8 cellular contexts compared by ENCODE assay signal in the genomic region with DNA sequence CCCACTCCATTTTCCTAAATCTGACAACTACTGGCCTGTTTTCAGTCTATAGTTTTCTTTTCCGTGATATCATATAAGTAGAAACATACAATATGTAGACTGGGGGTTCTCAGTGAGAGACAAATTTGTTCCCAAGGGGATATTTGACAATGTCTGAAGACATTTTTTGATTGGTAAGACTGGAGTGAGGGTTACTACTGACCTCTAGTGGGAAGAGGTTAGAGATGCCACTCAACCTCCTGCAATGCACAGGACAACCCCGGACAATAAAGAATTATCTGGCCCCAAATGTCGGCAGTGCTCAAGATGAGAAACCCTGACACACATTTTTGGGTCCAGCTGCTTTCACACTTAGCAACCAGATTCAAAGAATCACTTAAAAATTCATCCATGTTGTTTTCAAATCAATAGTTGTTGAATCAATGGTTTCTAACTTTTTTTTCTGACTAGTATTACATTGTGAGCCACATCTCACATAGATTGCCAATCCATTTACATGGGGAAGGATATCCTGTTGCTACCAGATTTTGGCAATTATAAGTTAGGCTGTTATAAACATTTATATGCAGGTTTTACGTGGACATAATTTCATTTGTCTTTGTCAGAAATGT.
DNase-seq lines count a peak whose midpoint lies in the region; ATAC-seq and TF ChIP-seq lines count a peak whose summit lies in the region.

No MANE protein-coding gene starts in this region.

- ATAC-seq in HG02840 (IDR thresholded peaks at IDR 0.05; ENCODE audit: low FRiP score, unreplicated experiment), result peak; percentile 79

- no peak overlapping the region for H3K4me3 Mint-ChIP-seq in endodermal cell
- H3K4me3 Mint-ChIP-seq in activated CD4-positive, alpha-beta T cell treated with anti-CD3 and anti-CD28 coated beads, Interleukin-2, amount 10 ng/mL, durations not matched to agents 24 days and 14 days, result no peak overlapping the region

- no peak overlapping the region for H3K9ac ChIP-seq in endodermal cell (ENCODE audit: extremely low read depth, low read length, poor library complexity, severe bottlenecking)

- H3K27me3 Mint-ChIP-seq in endodermal cell (ENCODE audit: insufficient read depth), result no peaks in the 10 kb centered on the region
- H3K27me3 Mint-ChIP-seq in activated CD4-positive, alpha-beta T cell treated with anti-CD3 and anti-CD28 coated beads, Interleukin-2, amount 10 ng/mL, durations not matched to agents 24 days and 14 days, result no peaks in the 10 kb centered on the region

- H3K4me3 ChIP-seq in GM12875 (ENCODE audit: low read depth, low read length) (no peak overlapping the region), endodermal cell (ENCODE audit: low read length) (no peak overlapping the region), testis (no peak overlapping the region)

- no peak overlapping the region for H3K27ac ChIP-seq in endodermal cell (ENCODE audit: low read depth, low read length)
- no peak overlapping the region for H3K27ac ChIP-seq in testis

- no peaks in the 10 kb centered on the region for H3K9me3 Mint-ChIP-seq in endodermal cell
- peaks cover 6% of the 10 kb centered on the region for H3K9me3 Mint-ChIP-seq in activated CD4-positive, alpha-beta T cell treated with anti-CD3 and anti-CD28 coated beads, Interleukin-2, amount 10 ng/mL, durations not matched to agents 24 days and 14 days

- H3K27me3 ChIP-seq in endodermal cell (ENCODE audit: control insufficient read depth, insufficient read depth, low read length, poor library complexity, severe bottlenecking), result no peaks in the 10 kb centered on the region
- H3K27me3 ChIP-seq in testis, result no peaks in the 10 kb centered on the region

- no peak for TF ChIP-seq POLR2A in testis (IDR thresholded peaks at IDR 0.05)

- 29 to 40% methylated on average over 2 to 4 of the region's 4 CpGs for whole genome bisulfite sequencing in endodermal cell (ENCODE audit: insufficient coverage in 1 of 2, insufficient read length in 1 of 2), 2 experiments
- WGBS in testis, 2 donors, result 60 to 66% methylated on average over 4 of the region's 4 CpGs

- TF ChIP-seq CTCF in GM12875 (IDR thresholded peaks at IDR 0.05; ENCODE audit: borderline replicate concordance, insufficient read depth, low read depth, low read length) (peak; percentile 60; the same call in 1 of the 2 replicates), endodermal cell (conservative IDR thresholded peaks at IDR 0.05) (peak; percentile 86), testis (IDR thresholded peaks at IDR 0.05) (peak in 1 of 3 experiments; percentile 37)

- no peaks in the 10 kb centered on the region for H3K4me1 Mint-ChIP-seq in endodermal cell
- H3K4me1 Mint-ChIP-seq in activated CD4-positive, alpha-beta T cell treated with anti-CD3 and anti-CD28 coated beads, Interleukin-2, amount 10 ng/mL, durations not matched to agents 24 days and 14 days, result no peaks in the 10 kb centered on the region

- H3K36me3 ChIP-seq in endodermal cell (ENCODE audit: control insufficient read depth, insufficient read depth, low read length) (no peaks in the 10 kb centered on the region), testis (ENCODE audit: low read depth, missing control alignments) (no peaks in the 10 kb centered on the region)

- DNase-seq in NCI-H524 treated with DMSO at 0.1 percent for 48 hours (lab: John Stamatoyannopoulos, UW) (peak; percentile 36), endodermal cell (peak; percentile 62), testis (peak; percentile 23), iPS-NIHi7 (ENCODE audit: extremely low spot score) (no peak), NCI-H774 (lab: John Stamatoyannopoulos, UW) (no peak)
- no peak for DNase-seq in activated CD4-positive, alpha-beta T cell treated with anti-CD3 and anti-CD28 coated beads, Interleukin-2, amount 10 ng/mL, durations not matched to agents 24 days and 14 days

- H3K4me1 ChIP-seq in endodermal cell (ENCODE audit: control insufficient read depth, insufficient read depth, low read length) (no peaks in the 10 kb centered on the region), testis (no peaks in the 10 kb centered on the region)

- intact Hi-C loops in testis (cut with DNase I; ENCODE audit: low total_unique reads), result no loop called here
- intact Hi-C loops in activated CD4-positive, alpha-beta T cell treated with anti-CD3 and anti-CD28 coated beads, Interleukin-2, amount 10 ng/mL, durations not matched to agents 24 days and 14 days (cut with micrococcal nuclease), result no loop called here

- no peak overlapping the region for H3K27ac Mint-ChIP-seq in endodermal cell
- no peak overlapping the region for H3K27ac Mint-ChIP-seq in activated CD4-positive, alpha-beta T cell treated with anti-CD3 and anti-CD28 coated beads, Interleukin-2, amount 10 ng/mL, durations not matched to agents 24 days and 14 days

- H3K9me3 ChIP-seq in endodermal cell (ENCODE audit: control insufficient read depth, low read length), result no peaks in the 10 kb centered on the region
- no peaks in the 10 kb centered on the region for H3K9me3 ChIP-seq in testis

- no peaks in the 10 kb centered on the region for H3K36me3 Mint-ChIP-seq in endodermal cell (ENCODE audit: low read depth)
- H3K36me3 Mint-ChIP-seq in activated CD4-positive, alpha-beta T cell treated with anti-CD3 and anti-CD28 coated beads, Interleukin-2, amount 10 ng/mL, durations not matched to agents 24 days and 14 days (ENCODE audit: low read depth), result no peaks in the 10 kb centered on the region

Comparison
In these comparisons a context has a peak if more than half of its experiments do, and no peak if none do; other contexts are left out.
1. DNase-seq: peak in NCI-H524 treated with DMSO at 0.1 percent for 48 hours (single experiment), endodermal cell (single experiment) and testis (single experiment); none in iPS-NIHi7 (single experiment), NCI-H774 (single experiment) and activated CD4-positive, alpha-beta T cell treated with anti-CD3 and anti-CD28 coated beads, Interleukin-2, amount 10 ng/mL, durations not matched to agents 24 days and 14 days (single experiment).